Comparison of ENCODE assay signal across 26 cellular contexts in genomic region chr2:151933266-151933804, GRCh38.
"Had no signal": no experiment of that assay in that cellular context is flagged by ENCODE, and none has a peak within 500 bp of the region (broad histone marks: within the 10 kb centered on the region; RNA-seq: fewer than 3 reads in every experiment).

No MANE protein-coding gene starts in this region.

- H3K4me1 ChIP-seq: stomach, testis, thyroid gland, transverse colon, upper lobe of right lung, uterus, vagina had no signal

- ATAC-seq: stimulated activated effector memory CD8-positive, alpha-beta T cell treated with anti-CD3 and anti-CD28 coated beads, Interleukin-12 subunit alpha, Interleukin-12 subunit beta, amount 100 ng/mL, for 72 hours; stimulated activated memory B cell treated with anti-CD40 and anti-IgM and Interleukin-4, amounts not matched to agents 10 μg/mL and 1 μg/mL and 100 μg/mL, for 72 hours; stimulated activated naive CD8-positive, alpha-beta T cell treated with anti-CD3 and anti-CD28 coated beads, Interleukin-15, amount 100 ng/mL, for 72 hours; stimulated activated naive CD8-positive, alpha-beta T cell treated with anti-CD3 and anti-CD28 coated beads, Interleukin-15, Interleukin-2, amounts not matched to agents 100 U/mL and 50 U/mL, for 24 hours; upper lobe of right lung had no signal

- FAIRE-seq: urothelium cell line had no signal

- H3K27ac ChIP-seq: stomach, suprapubic skin, testis, thoracic aorta, thyroid gland, tibial artery, tibial nerve, transverse colon, upper lobe of left lung, upper lobe of right lung, uterus, vagina had no signal

- H3K4me3 ChIP-seq: stomach, suprapubic skin, testis, thoracic aorta, thyroid gland, tibial artery, tibial nerve, transverse colon, upper lobe of left lung, upper lobe of right lung, uterus, vagina had no signal

- DNase-seq: stimulated activated CD4-positive, alpha-beta T cell treated with anti-CD3 and anti-CD28 coated beads, Interleukin-2, amount 100 ng/mL, for 48 hours; stimulated activated CD4-positive, alpha-beta T cell treated with anti-CD3 and anti-CD28 coated beads, Interleukin-4, amount 100 ng/mL, for 1 hour; stimulated activated CD4-positive, alpha-beta T cell treated with anti-CD3 and anti-CD28 coated beads, Interleukin-4, amount 100 ng/mL, for 24 hours; stimulated activated CD4-positive, alpha-beta T cell treated with anti-CD3 and anti-CD28 coated beads, Interleukin-4, amount 100 ng/mL, for 4 hours; stimulated activated CD8-positive, alpha-beta memory T cell treated with anti-CD3 and anti-CD28 coated beads, Interleukin-4, amount 100 ng/mL, for 48 hours; stimulated activated naive B cell treated with anti-CD40 and anti-IgM and Interleukin-4, amounts not matched to agents 10 μg/mL and 1 μg/mL and 100 μg/mL, for 72 hours; stimulated activated naive CD4-positive, alpha-beta T cell; stimulated activated naive CD4-positive, alpha-beta T cell treated with Interleukin-2 at 50 U/mL for 16 hours; stimulated activated naive CD8-positive, alpha-beta T cell treated with anti-CD3 and anti-CD28 coated beads, Interleukin-15, amount 100 ng/mL, for 72 hours; stimulated activated naive CD8-positive, alpha-beta T cell treated with anti-CD3 and anti-CD28 coated beads, Interleukin-15, Interleukin-2, amounts not matched to agents 100 U/mL and 50 U/mL, for 24 hours; stomach; substantia nigra; testis; thyroid gland; tibial artery; transverse colon; upper lobe of left lung; upper lobe of right lung; uterus had no signal

- H3K27me3 ChIP-seq: stomach, suprapubic skin, testis, thyroid gland, tibial artery, tibial nerve, transverse colon, upper lobe of left lung, upper lobe of right lung, uterus, vagina had no signal

- H3K9me3 ChIP-seq: stomach, suprapubic skin, testis, thoracic aorta, thyroid gland, tibial artery, tibial nerve, transverse colon, upper lobe of left lung, upper lobe of right lung, uterus, vagina had no signal

- H3K36me3 ChIP-seq: stomach, suprapubic skin, thoracic aorta, thyroid gland, tibial artery, tibial nerve, transverse colon, upper lobe of left lung, upper lobe of right lung, uterus, vagina had no signal
